ENCODE assay signal across 8 cellular contexts in the genomic region with DNA sequence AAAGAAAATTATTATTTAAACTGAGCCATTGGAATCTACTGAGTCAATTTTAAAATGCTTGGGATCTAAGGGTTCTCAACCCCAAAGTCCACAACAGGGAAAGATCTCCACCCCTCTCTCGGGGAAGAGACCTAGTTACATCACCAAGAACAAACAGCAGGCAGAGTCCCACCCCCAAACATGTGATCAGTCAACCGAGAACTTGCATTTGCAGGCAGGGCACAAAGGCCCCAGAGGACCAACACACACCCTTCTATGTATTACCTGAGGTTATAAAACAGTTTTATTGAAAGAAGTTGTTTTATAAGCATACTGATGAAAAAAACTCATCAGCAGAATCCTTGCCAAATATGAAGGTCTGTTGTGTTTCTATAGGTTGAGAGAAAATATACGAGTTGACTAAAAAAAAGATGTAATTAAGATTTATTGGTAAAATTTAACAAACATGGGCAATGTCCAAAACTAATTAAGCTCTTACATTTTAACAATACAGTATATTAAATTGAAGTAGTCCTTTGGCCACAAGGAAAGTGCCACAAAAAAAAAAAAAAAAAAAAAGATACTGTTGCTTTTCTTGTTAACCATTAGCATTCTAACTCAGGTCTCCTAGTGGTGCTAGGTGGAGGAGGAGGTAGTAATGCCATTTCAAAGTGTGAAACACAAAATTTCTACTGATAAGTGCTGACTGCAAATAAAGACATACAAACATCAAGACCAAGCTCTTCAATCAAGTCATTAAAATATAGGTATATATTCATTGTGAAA. TPM values are rescaled to one million over a fixed set of nuclear protein-coding genes. Genes with fewer than 3 reads are reported as not detected.
DNase-seq lines count a peak whose midpoint lies in the region; ATAC-seq, FAIRE-seq and TF ChIP-seq lines count a peak whose summit lies in the region.

No MANE protein-coding gene starts in this region.

- ATAC-seq in GM21737 (IDR thresholded peaks at IDR 0.05; ENCODE audit: unreplicated experiment), result no peak

- TF ChIP-seq RAD21 in SK-N-SH (IDR thresholded peaks at IDR 0.05; ENCODE audit: low read length), result no peak

- H3K27ac ChIP-seq in HUES6 (ENCODE audit: low read depth, low read length) (peak overlapping the region; percentile 87), SK-N-SH (ENCODE audit: low read depth in 2 of 2, low read length in 1 of 2) (peak overlapping the region; percentile 61 to 67; a peak in 2 of 4 replicates), mesodermal cell (ENCODE audit: low read depth, low read length, severe bottlenecking) (peak overlapping the region; percentile 98)

- CTCF ChIA-PET in SK-N-SH (lab: Yijun Ruan, JAX), result interaction anchor here (1.3 to 1.6 kb wide), 2 partner anchors 18 to 52 kb away, joined by 3 to 4 read pairs; no protein-coding TSS in a partner anchor

- H3K4me1 ChIP-seq in HUES6 (ENCODE audit: control insufficient read depth, insufficient read depth, low read length), result peaks cover 29% of the 10 kb centered on the region
- H3K4me1 ChIP-seq in SK-N-SH (ENCODE audit: control insufficient read depth in 1 of 2, insufficient read depth in 2 of 2, low read depth in 1 of 2, low read length in 1 of 2), result peaks cover 2 to 31% of the 10 kb centered on the region in 2 experiments
- H3K4me1 ChIP-seq in mesodermal cell (ENCODE audit: control insufficient read depth, insufficient read depth, low read length, poor library complexity, severe bottlenecking), result peaks cover 14% of the 10 kb centered on the region

- H3K9ac ChIP-seq in HUES6 (ENCODE audit: low read length), result peak overlapping the region; percentile 23
- H3K9ac ChIP-seq in SK-N-SH, result peak overlapping the region; percentile 44; the same call in 1 of the 2 replicates

- peak overlapping the region; percentile 63 for H3K4me2 ChIP-seq in SK-N-SH

- no peaks in the 10 kb centered on the region for H3K9me3 ChIP-seq in HUES6 (ENCODE audit: control insufficient read depth, insufficient read depth, low read depth, low read length)
- no peaks in the 10 kb centered on the region for H3K9me3 ChIP-seq in SK-N-SH
- no peaks in the 10 kb centered on the region for H3K9me3 ChIP-seq in mesodermal cell (ENCODE audit: control insufficient read depth, low read length)

- FAIRE-seq in endometrium (lab: Jason Lieb, UNC), result peak; percentile 29

- H4K20me1 ChIP-seq in SK-N-SH (ENCODE audit: insufficient read depth), result no peaks in the 10 kb centered on the region

- peaks cover 34% of the 10 kb centered on the region for H3K4me1 Mint-ChIP-seq in type B pancreatic cell (ENCODE audit: unreplicated experiment)

- TF ChIP-seq CTCF in SK-N-SH (IDR thresholded peaks at IDR 0.05), result no peak
- TF ChIP-seq CTCF in type B pancreatic cell (conservative IDR thresholded peaks at IDR 0.05), result peak; percentile 50

- H3K27me3 Mint-ChIP-seq in type B pancreatic cell, result peaks cover 3% of the 10 kb centered on the region

- peak overlapping the region; percentile 54 for H3K4me3 Mint-ChIP-seq in type B pancreatic cell

- DNase-seq in DMS 273 (lab: John Stamatoyannopoulos, UW; ENCODE audit: unreplicated experiment) (peak; percentile 66), SK-N-SH (peak; percentile 17), type B pancreatic cell (ENCODE audit: extremely low spot score, unreplicated experiment) (no peak)
- no peak for DNase-seq in activated CD8-positive, alpha-beta memory T cell treated with anti-CD3 and anti-CD28 coated beads, Interleukin-2, amount 50 U/mL, for 48 hours

- H3K27me3 ChIP-seq in HUES6 (ENCODE audit: control insufficient read depth, insufficient read depth, low read length) (no peaks in the 10 kb centered on the region), SK-N-SH (ENCODE audit: insufficient read depth) (no peaks in the 10 kb centered on the region)

- H3K79me2 ChIP-seq in SK-N-SH (ENCODE audit: insufficient read depth), result no peaks in the 10 kb centered on the region; the same call in 1 of the 2 replicates

- H3K9me3 Mint-ChIP-seq in type B pancreatic cell, result no peaks in the 10 kb centered on the region

- peak overlapping the region; percentile 37 for H3K4me3 ChIP-seq in HUES6 (ENCODE audit: low read depth, low read length)
- 0 out of 4 replicates have a peak overlapping the region, but pooled peaks of 1 of the 2 experiments have one; percentile 16 for H3K4me3 ChIP-seq in SK-N-SH (ENCODE audit: low read depth in 2 of 2, low read length in 1 of 2)
- peak overlapping the region; percentile 15 for H3K4me3 ChIP-seq in mesodermal cell (ENCODE audit: extremely low read depth, insufficient read depth, low read length, poor library complexity, severe bottlenecking)

- H3F3A ChIP-seq in SK-N-SH (replicated peaks; ENCODE audit: insufficient read depth), result peaks cover 15% of the 10 kb centered on the region

- POLR2A ChIA-PET in SK-N-SH (lab: Yijun Ruan, JAX), result no interaction called here

- 57% methylated on average over 3 of the region's 3 CpGs for WGBS in SK-N-SH (ENCODE audit: low lambda C conversion rate)
- no CpG with 5 or more reads among the region's 3 CpGs for WGBS in mesodermal cell (ENCODE audit: insufficient coverage in 2 of 2), 2 experiments

- TF ChIP-seq EP300 in SK-N-SH (IDR thresholded peaks at IDR 0.05; ENCODE audit: borderline replicate concordance in 1 of 2, low read depth in 1 of 2, low read length in 1 of 2), result no peak

- peaks cover 3% of the 10 kb centered on the region for H3K36me3 Mint-ChIP-seq in type B pancreatic cell

- peak overlapping the region; percentile 94 for H3K27ac Mint-ChIP-seq in type B pancreatic cell

- no peaks in the 10 kb centered on the region for H3K36me3 ChIP-seq in HUES6 (ENCODE audit: control insufficient read depth, insufficient read depth, low read length)
- no peaks in the 10 kb centered on the region for H3K36me3 ChIP-seq in SK-N-SH (replicated peaks in 1 of 2; ENCODE audit: control insufficient read depth in 1 of 2, insufficient read depth in 2 of 2, low read length in 1 of 2)
- H3K36me3 ChIP-seq in mesodermal cell (ENCODE audit: control insufficient read depth, insufficient read depth, low read length), result no peaks in the 10 kb centered on the region

- peak overlapping the region; percentile 42; the same call in 1 of the 2 replicates for H2AFZ ChIP-seq in SK-N-SH (ENCODE audit: low read depth)

- no peaks in the 10 kb centered on the region for H3K9me2 ChIP-seq in SK-N-SH

TF ChIP-seq in SK-N-SH, 30 proteins besides CTCF, POLR2A, EP300 and RAD21:
- TF ChIP-seq, protein P1, sequence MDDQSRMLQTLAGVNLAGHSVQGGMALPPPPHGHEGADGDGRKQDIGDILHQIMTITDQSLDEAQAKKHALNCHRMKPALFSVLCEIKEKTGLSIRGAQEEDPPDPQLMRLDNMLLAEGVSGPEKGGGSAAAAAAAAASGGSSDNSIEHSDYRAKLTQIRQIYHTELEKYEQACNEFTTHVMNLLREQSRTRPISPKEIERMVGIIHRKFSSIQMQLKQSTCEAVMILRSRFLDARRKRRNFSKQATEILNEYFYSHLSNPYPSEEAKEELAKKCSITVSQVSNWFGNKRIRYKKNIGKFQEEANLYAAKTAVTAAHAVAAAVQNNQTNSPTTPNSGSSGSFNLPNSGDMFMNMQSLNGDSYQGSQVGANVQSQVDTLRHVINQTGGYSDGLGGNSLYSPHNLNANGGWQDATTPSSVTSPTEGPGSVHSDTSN (IDR thresholded peaks at IDR 0.05), result no peak
- TF ChIP-seq TAF1 (IDR thresholded peaks at IDR 0.05; ENCODE audit: borderline replicate concordance, low read depth, low read length) (no peak), SMC3 (IDR thresholded peaks at IDR 0.05; ENCODE audit: low read depth, low read length) (no peak)
- TF ChIP-seq, protein P2, sequence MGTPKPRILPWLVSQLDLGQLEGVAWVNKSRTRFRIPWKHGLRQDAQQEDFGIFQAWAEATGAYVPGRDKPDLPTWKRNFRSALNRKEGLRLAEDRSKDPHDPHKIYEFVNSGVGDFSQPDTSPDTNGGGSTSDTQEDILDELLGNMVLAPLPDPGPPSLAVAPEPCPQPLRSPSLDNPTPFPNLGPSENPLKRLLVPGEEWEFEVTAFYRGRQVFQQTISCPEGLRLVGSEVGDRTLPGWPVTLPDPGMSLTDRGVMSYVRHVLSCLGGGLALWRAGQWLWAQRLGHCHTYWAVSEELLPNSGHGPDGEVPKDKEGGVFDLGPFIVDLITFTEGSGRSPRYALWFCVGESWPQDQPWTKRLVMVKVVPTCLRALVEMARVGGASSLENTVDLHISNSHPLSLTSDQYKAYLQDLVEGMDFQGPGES (IDR thresholded peaks at IDR 0.05; ENCODE audit: low read depth, low read length), result no peak
- TF ChIP-seq, protein P3, sequence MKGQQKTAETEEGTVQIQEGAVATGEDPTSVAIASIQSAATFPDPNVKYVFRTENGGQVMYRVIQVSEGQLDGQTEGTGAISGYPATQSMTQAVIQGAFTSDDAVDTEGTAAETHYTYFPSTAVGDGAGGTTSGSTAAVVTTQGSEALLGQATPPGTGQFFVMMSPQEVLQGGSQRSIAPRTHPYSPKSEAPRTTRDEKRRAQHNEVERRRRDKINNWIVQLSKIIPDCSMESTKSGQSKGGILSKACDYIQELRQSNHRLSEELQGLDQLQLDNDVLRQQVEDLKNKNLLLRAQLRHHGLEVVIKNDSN (IDR thresholded peaks at IDR 0.05; ENCODE audit: borderline replicate concordance, low read depth), result peak; percentile 38; the same call in 1 of the 2 replicates

RNA-seq across cellular contexts. Expression of gene USP54, which starts 1.0 kb away (rescaled TPM):
- 6.5 and 11.0 TPM in 2 replicates for polyA plus RNA-seq in SK-N-SH (2012; rRNA removed)
- polyA plus RNA-seq in SK-N-SH (2012; cell fraction: cytosol; rRNA removed), result 7.4 and 9.1 TPM in 2 replicates
- polyA plus RNA-seq in SK-N-SH (2012; cell fraction: nucleus; rRNA removed), result 17.7 and 21.4 TPM in 2 replicates
- 22.5 TPM for polyA plus RNA-seq in mesodermal cell (2013, experiment 1 of 2)
- 17.5 TPM for polyA plus RNA-seq in mesodermal cell (2013, experiment 2 of 2)
- total RNA-seq in type B pancreatic cell (ENCODE audit: low replicate concordance), result 45.5 and 54.5 TPM in 2 replicates

RNA-seq across cellular contexts. Expression of gene MYOZ1, which starts 49.2 kb away (rescaled TPM):
- polyA plus RNA-seq in SK-N-SH (2012; rRNA removed), result 0.24 and 0.26 TPM in 2 replicates
- polyA plus RNA-seq in SK-N-SH (2012; cell fraction: cytosol; rRNA removed), result 0.21 TPM in 2 replicates
- polyA plus RNA-seq in SK-N-SH (2012; cell fraction: nucleus; rRNA removed), result 0.07 and 0.08 TPM in 2 replicates
- polyA plus RNA-seq in mesodermal cell (2013, experiment 1 of 2), result 2.3 TPM
- polyA plus RNA-seq in mesodermal cell (2013, experiment 2 of 2), result 1.9 TPM
- 0.36 and 0.82 TPM in 2 replicates for total RNA-seq in type B pancreatic cell (ENCODE audit: low replicate concordance)

Comparison
In these comparisons a context has a peak if more than half of its experiments do, and no peak if none do; other contexts are left out.
1. DNase-seq: peak in DMS 273 (single experiment) and SK-N-SH (single experiment); none in type B pancreatic cell (single experiment) and activated CD8-positive, alpha-beta memory T cell treated with anti-CD3 and anti-CD28 coated beads, Interleukin-2, amount 50 U/mL, for 48 hours (single experiment).
2. Peak in every context shown above with its lines, with median percentiles within 50 percentile points of each other: H3K27ac ChIP-seq.